ENCODE assay signal across 13 cellular contexts in genomic region chr11:86696004-86696403, GRCh38. TPM values are rescaled to one million over a fixed set of nuclear protein-coding genes. Genes with fewer than 3 reads are reported as not detected.
DNase-seq lines count a peak whose midpoint lies in the region; ATAC-seq, FAIRE-seq and TF ChIP-seq lines count a peak whose summit lies in the region.
"Had no signal": no experiment of that assay in that cellular context is flagged by ENCODE, and none has a peak within 500 bp of the region (broad histone marks: within the 10 kb centered on the region; RNA-seq: fewer than 3 reads in every experiment).

No MANE protein-coding gene starts in this region.

- H3K27me3 ChIP-seq in small intestine (ENCODE audit: control insufficient read depth in 2 of 2, insufficient read depth in 2 of 2, low read length in 2 of 2) = no peaks in the 10 kb centered on the region
- H3K27me3 ChIP-seq: tibial artery had no signal

- H3K4me1 ChIP-seq in small intestine (ENCODE audit: control insufficient read depth in 2 of 2, insufficient read depth in 1 of 2, low read depth in 1 of 2, low read length in 1 of 2) = no peaks in the 10 kb centered on the region

- H3K36me3 ChIP-seq in small intestine (ENCODE audit: control insufficient read depth in 2 of 2, insufficient read depth in 2 of 2, low read length in 2 of 2) = no peaks in the 10 kb centered on the region
- H3K36me3 ChIP-seq: tibial artery had no signal

- no peak overlapping the region for H3K27ac ChIP-seq in small intestine (ENCODE audit: low read depth in 1 of 2, low read length in 1 of 2)
- H3K27ac ChIP-seq: KMS-11 had no signal

- FAIRE-seq in small intestine (lab: Jason Lieb, UNC) = no peak

- H3K4me3 ChIP-seq in fibroblast of the aortic adventitia (ENCODE audit: low read depth, low read length) (no peak overlapping the region), small intestine (ENCODE audit: low read depth in 1 of 2, low read length in 2 of 2) (no peak overlapping the region)
- H3K4me3 ChIP-seq: tibial artery had no signal

- no peak for TF ChIP-seq CTCF in fibroblast of the aortic adventitia (IDR thresholded peaks at IDR 0.05; ENCODE audit: insufficient read depth, low read length)

- 78 to 90% (median 88%) methylated on average over 1 of the region's 1 CpG for WGBS in small intestine, 3 donors

- intact Hi-C loops in sciatic nerve (cut with DNase I) = no loop called here

- H3K9me3 ChIP-seq in small intestine (ENCODE audit: control insufficient read depth, low read depth) = no peaks in the 10 kb centered on the region
- H3K9me3 ChIP-seq: tibial artery had no signal

- DNase-seq in ELR (ENCODE audit: low read depth) (peak; percentile 98), fibroblast of the aortic adventitia (ENCODE audit: low read depth) (peak; percentile 97), sciatic nerve (ENCODE audit: low spot score) (no peak), NCI-H1092 treated with DMSO at 0.1 percent for 48 hours (lab: John Stamatoyannopoulos, UW) (no peak), small intestine (no peak)
- DNase-seq: activated naive CD8-positive, alpha-beta T cell treated with anti-CD3 and anti-CD28 coated beads for 36 hours; DMS79; stimulated activated CD4-positive, alpha-beta T cell treated with anti-CD3 and anti-CD28 coated beads, Interleukin-2, amount 100 ng/mL, for 48 hours; tibial artery had no signal

- ATAC-seq in SK-N-SH treated with all-trans-retinoic acid at 6 μM for 48 hours (peak; percentile 69), sciatic nerve (peak; percentile 51), GM18520 (IDR thresholded peaks at IDR 0.05; ENCODE audit: unreplicated experiment) (no peak), HG02678 (IDR thresholded peaks at IDR 0.05; ENCODE audit: unreplicated experiment) (no peak)

TF ChIP-seq in SK-N-SH treated with all-trans-retinoic acid at 6 μM for 48 hours, 23 proteins besides CTCF, POLR2A, EP300 and RAD21:
- no peak for TF ChIP-seq BACH2 (CRISPR knock-in tag; IDR thresholded peaks at IDR 0.05; ENCODE audit: borderline replicate concordance)
- peak; percentile 78 for TF ChIP-seq PATZ1 (CRISPR knock-in tag; IDR thresholded peaks at IDR 0.05; ENCODE audit: borderline replicate concordance)
- no peak for TF ChIP-seq ZFP3 (CRISPR knock-in tag; IDR thresholded peaks at IDR 0.05)
- no peak for TF ChIP-seq ARNTL (CRISPR knock-in tag; IDR thresholded peaks at IDR 0.05; ENCODE audit: borderline replicate concordance, low read depth)
- TF ChIP-seq RARB (CRISPR knock-in tag; IDR thresholded peaks at IDR 0.05) = peak; percentile 30; the same call in 1 of the 2 replicates
- TF ChIP-seq TOX (CRISPR knock-in tag; IDR thresholded peaks at IDR 0.05; ENCODE audit: borderline replicate concordance) = peak; percentile 80; the same call in 1 of the 2 replicates
- no peak for TF ChIP-seq PPARA (CRISPR knock-in tag; IDR thresholded peaks at IDR 0.05; ENCODE audit: borderline replicate concordance)
- TF ChIP-seq ZNF8 (CRISPR knock-in tag; IDR thresholded peaks at IDR 0.05) = no peak
- TF ChIP-seq ISL1 (CRISPR knock-in tag; IDR thresholded peaks at IDR 0.05) = peak; percentile 98
- TF ChIP-seq ZC3H10 (CRISPR knock-in tag; IDR thresholded peaks at IDR 0.05) = peak; percentile 92
- peak; percentile 57; the same call in 1 of the 2 replicates for TF ChIP-seq CREB5 (CRISPR knock-in tag; IDR thresholded peaks at IDR 0.05; ENCODE audit: low read depth)
- no peak for TF ChIP-seq ZNF70 (CRISPR knock-in tag; IDR thresholded peaks at IDR 0.05)

RNA-seq across cellular contexts. Expression of gene ME3, which starts 23.6 kb away (rescaled TPM):
- total RNA-seq in fibroblast of the aortic adventitia (ENCODE audit: low replicate concordance) (40.4 and 56.9 TPM in 2 replicates), sciatic nerve (17.5 TPM)
- polyA plus RNA-seq in small intestine = 1 to 10 TPM; 5.1 to 8.3 (median 6.2) TPM

Comparison
In these comparisons a context has a peak if more than half of its experiments do, and no peak if none do; other contexts are left out.
1. DNase-seq: peak in ELR (single experiment) and fibroblast of the aortic adventitia (single experiment); none in sciatic nerve (single experiment), NCI-H1092 treated with DMSO at 0.1 percent for 48 hours (single experiment) and small intestine (single experiment).
2. ATAC-seq: peak in SK-N-SH treated with all-trans-retinoic acid at 6 μM for 48 hours (single experiment) and sciatic nerve (single experiment); none in GM18520 (single experiment) and HG02678 (single experiment).